In genomic region chr2:567496-567864, GRCh38 we compare ENCODE assay signal across 20 cellular contexts.
DNase-seq lines count a peak whose midpoint lies in the region; TF ChIP-seq lines count a peak whose summit lies in the region.
"Had no signal": no experiment of that assay in that cellular context is flagged by ENCODE, and none has a peak within 500 bp of the region (broad histone marks: within the 10 kb centered on the region; RNA-seq: fewer than 3 reads in every experiment).

No MANE protein-coding gene starts in this region.

- no peaks in the 10 kb centered on the region for H3K36me3 Mint-ChIP-seq in type B pancreatic cell

- H4K8ac ChIP-seq in mesenchymal stem cell (ENCODE audit: low read length) = no peak overlapping the region

- peaks cover 16% of the 10 kb centered on the region for H3K27me3 Mint-ChIP-seq in type B pancreatic cell

- TF ChIP-seq CTCF in breast epithelium (IDR thresholded peaks at IDR 0.05) (no peak), type B pancreatic cell (conservative IDR thresholded peaks at IDR 0.05) (no peak)

- DNase-seq in DMS79 treated with DMSO at 0.1 percent for 48 hours (lab: John Stamatoyannopoulos, UW) (peak; percentile 58), DMS79 (lab: John Stamatoyannopoulos, UW) (no peak), breast epithelium (ENCODE audit: low spot score in 2 of 2) (no peak), mesenchymal stem cell (no peak), type B pancreatic cell (ENCODE audit: extremely low spot score, unreplicated experiment) (no peak), NCI-H187 treated with DMSO at 0.1 percent for 48 hours (lab: John Stamatoyannopoulos, UW) (no peak), NCI-H82 treated with DMSO at 0.1 percent for 48 hours (lab: John Stamatoyannopoulos, UW; ENCODE audit: unreplicated experiment) (no peak)
- no peak for DNase-seq in activated CD4-positive, alpha-beta T cell treated with anti-CD3 and anti-CD28 coated beads, Interleukin-2, amount 50 U/mL, for 4 hours
- DNase-seq: CD4-positive, alpha-beta T cell; DMS53; H9; Kasumi-1; NCI-H1105; NCI-H1694 treated with DMSO at 0.1 percent for 48 hours; NCI-H526 treated with DMSO at 0.1 percent for 48 hours; NK-92 treated with Interleukin-12 subunit alpha and Interleukin-12 subunit beta, amount 100 ng/mL, for 24 hours; OCI-M1 had no signal

- H2AK5ac ChIP-seq in mesenchymal stem cell (ENCODE audit: low read length, severe bottlenecking) = no peak overlapping the region

- 50% methylated on average over 1 of the region's 9 CpGs for WGBS in mesenchymal stem cell

- H3K9me3 ChIP-seq in breast epithelium = no peaks in the 10 kb centered on the region
- peaks cover 5% of the 10 kb centered on the region for H3K9me3 ChIP-seq in mesenchymal stem cell (ENCODE audit: control insufficient read depth, low read length)

- H3K18ac ChIP-seq in mesenchymal stem cell (ENCODE audit: low read depth in 1 of 2, low read length in 2 of 2) = no peak overlapping the region

- no peak for TF ChIP-seq POLR2A in breast epithelium (IDR thresholded peaks at IDR 0.05)

- H3K9ac ChIP-seq in mesenchymal stem cell (ENCODE audit: low read length) = peak overlapping the region; percentile 85

- no peak overlapping the region for H3K14ac ChIP-seq in mesenchymal stem cell (ENCODE audit: low read length in 2 of 2)

- no peak overlapping the region for H2BK12ac ChIP-seq in mesenchymal stem cell (ENCODE audit: low read length in 2 of 2)

- peak overlapping the region; percentile 4 for H3K4me3 Mint-ChIP-seq in type B pancreatic cell
- H3K4me3 Mint-ChIP-seq: B cell; CD4-positive, alpha-beta T cell; H9; IgD-negative memory B cell had no signal

- no peaks in the 10 kb centered on the region for H3K79me1 ChIP-seq in mesenchymal stem cell (replicated peaks; ENCODE audit: low read length, poor library complexity, severe bottlenecking)

- H2AFZ ChIP-seq in mesenchymal stem cell (ENCODE audit: low read depth, low read length) = no peak overlapping the region

- H3K4me2 ChIP-seq in mesenchymal stem cell (ENCODE audit: low read length, poor library complexity, severe bottlenecking) = no peak overlapping the region

- no peaks in the 10 kb centered on the region for H3K27me3 ChIP-seq in breast epithelium
- no peaks in the 10 kb centered on the region for H3K27me3 ChIP-seq in mesenchymal stem cell (ENCODE audit: control insufficient read depth in 1 of 2, insufficient read depth in 1 of 2, low read length in 2 of 2)

- H3K36me3 ChIP-seq in breast epithelium = no peaks in the 10 kb centered on the region
- no peaks in the 10 kb centered on the region for H3K36me3 ChIP-seq in mesenchymal stem cell (ENCODE audit: control insufficient read depth in 1 of 2, insufficient read depth in 2 of 2, low read depth in 1 of 2, low read length in 2 of 2)

- no peak overlapping the region for H3K23ac ChIP-seq in mesenchymal stem cell (ENCODE audit: low read length in 2 of 2)

- H2BK120ac ChIP-seq in mesenchymal stem cell (ENCODE audit: low read depth, low read length) = no peak overlapping the region

- H2BK5ac ChIP-seq in mesenchymal stem cell (ENCODE audit: low read depth, low read length, poor library complexity, severe bottlenecking) = no peak overlapping the region

- intact Hi-C loops in breast epithelium (cut with DNase I; ENCODE audit: low total_unique reads) = no loop called here

- H2BK15ac ChIP-seq in mesenchymal stem cell (ENCODE audit: low read depth, poor library complexity, severe bottlenecking) = no peak overlapping the region

- H3K4me3 ChIP-seq in breast epithelium = peak overlapping the region in 1 of 3 donors; percentile 46
- H3K4me3 ChIP-seq in mesenchymal stem cell (ENCODE audit: insufficient read depth in 1 of 2, low read depth in 1 of 2, low read length in 2 of 2) = peak overlapping the region in 1 of 2 experiments; percentile 75

- peak overlapping the region; percentile 15 to 70 for H3K27ac ChIP-seq in breast epithelium
- H3K27ac ChIP-seq in mesenchymal stem cell (ENCODE audit: low read length, poor library complexity, severe bottlenecking) = no peak overlapping the region
- H3K27ac ChIP-seq: 22Rv1 had no signal

- no peaks in the 10 kb centered on the region for H3K4me1 ChIP-seq in breast epithelium
- H3K4me1 ChIP-seq in mesenchymal stem cell (ENCODE audit: control insufficient read depth, insufficient read depth, low read depth, low read length) = peaks cover 2% of the 10 kb centered on the region

- H3K9me3 Mint-ChIP-seq in type B pancreatic cell = peaks cover 13% of the 10 kb centered on the region

- no peak overlapping the region for H3K4ac ChIP-seq in mesenchymal stem cell (ENCODE audit: low read depth in 1 of 2, low read length in 2 of 2)

- H3K4me1 Mint-ChIP-seq in type B pancreatic cell (ENCODE audit: unreplicated experiment) = peaks cover 17% of the 10 kb centered on the region
- H3K4me1 Mint-ChIP-seq: B cell, H9, IgD-negative memory B cell had no signal

- H3K27ac Mint-ChIP-seq in type B pancreatic cell = no peak overlapping the region
- H3K27ac Mint-ChIP-seq: B cell; CD4-positive, alpha-beta T cell; H9; IgD-negative memory B cell had no signal

- no peak overlapping the region for H4K91ac ChIP-seq in mesenchymal stem cell (ENCODE audit: low read length)
